Comparison of ENCODE assay signal across 14 cellular contexts in the genomic region with DNA sequence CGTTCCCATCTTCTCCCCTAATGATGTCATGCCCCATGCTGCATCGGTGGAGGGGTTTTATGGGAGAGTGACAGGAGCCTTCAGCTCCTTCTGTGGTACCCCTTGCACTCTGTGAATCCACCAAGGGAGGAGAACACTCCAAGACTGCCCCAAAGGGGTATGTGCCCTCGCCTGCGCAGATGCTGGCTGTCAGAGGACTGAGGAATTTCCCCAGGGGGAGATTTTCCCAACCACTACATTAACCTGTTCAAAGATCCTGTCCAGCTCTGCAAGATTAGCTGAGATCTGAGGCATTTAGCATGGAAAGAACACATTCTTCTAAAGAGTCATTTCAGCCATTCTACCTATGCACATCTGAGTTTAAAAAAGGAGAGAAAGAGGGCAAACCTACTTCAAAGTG.
DNase-seq lines count a peak whose midpoint lies in the region; ATAC-seq and TF ChIP-seq lines count a peak whose summit lies in the region.
"Had no signal": no experiment of that assay in that cellular context is flagged by ENCODE, and none has a peak within 500 bp of the region (broad histone marks: within the 10 kb centered on the region; RNA-seq: fewer than 3 reads in every experiment).

No MANE protein-coding gene starts in this region.

- TF ChIP-seq POLR2A in IMR-90 (IDR thresholded peaks at IDR 0.05; ENCODE audit: low read depth, low read length) (no peak), vagina (IDR thresholded peaks at IDR 0.05) (no peak)

- TF ChIP-seq CTCF in IMR-90 (conservative IDR thresholded peaks at IDR 0.05; ENCODE audit: low read depth, low read length) (no peak), neural crest cell (conservative IDR thresholded peaks at IDR 0.05) (no peak), vagina (IDR thresholded peaks at IDR 0.05) (no peak)

- intact Hi-C loops in IMR-90 (cut with micrococcal nuclease), result loop anchor here (10.0 kb wide), 1 partner anchor 109 kb away; no protein-coding TSS in a partner anchor
- intact Hi-C loops in vagina (cut with DNase I), result no loop called here
- intact Hi-C loops in Right ventricle myocardium inferior (cut with DNase I), result no loop called here

- TF ChIP-seq RAD21 in IMR-90 (IDR thresholded peaks at IDR 0.05; ENCODE audit: low read length), result no peak

- no peaks in the 10 kb centered on the region for H3K36me3 Mint-ChIP-seq in neural crest cell (ENCODE audit: low read depth)

- no peak overlapping the region for H3K56ac ChIP-seq in IMR-90 (ENCODE audit: extremely low read depth, insufficient read depth, low read length)

- POLR2A ChIA-PET in IMR-90 (lab: Charles Lee; ENCODE audit: unreplicated experiment), result no interaction called here

- peak overlapping the region; percentile 30 for H3K27ac Mint-ChIP-seq in neural crest cell (ENCODE audit: unreplicated experiment)

- H3K23ac ChIP-seq in IMR-90 (ENCODE audit: low read depth, low read length), result 0 out of 2 replicates have a peak overlapping the region, but pooled peaks have one; percentile 17

- peaks cover 44% of the 10 kb centered on the region for H3K4me1 Mint-ChIP-seq in neural crest cell

- H3K4me1 ChIP-seq in IMR-90 (ENCODE audit: control insufficient read depth, insufficient read depth, low read length) (peaks cover 13% of the 10 kb centered on the region), ectodermal cell (ENCODE audit: control insufficient read depth, insufficient read depth, low read length) (peaks cover 47% of the 10 kb centered on the region), vagina (peaks cover 25% of the 10 kb centered on the region)

- H3K27ac ChIP-seq in IMR-90 (ENCODE audit: insufficient read depth, low read length), result no peak overlapping the region
- H3K27ac ChIP-seq in ectodermal cell (ENCODE audit: insufficient read depth, low read depth, low read length, poor library complexity, severe bottlenecking), result peak overlapping the region; percentile 92
- H3K27ac ChIP-seq in vagina, result no peak overlapping the region

- H2BK120ac ChIP-seq in IMR-90 (ENCODE audit: low read depth, low read length), result peak overlapping the region; percentile 58

- no peaks in the 10 kb centered on the region for H4K20me1 ChIP-seq in IMR-90 (ENCODE audit: insufficient read depth, low read length)

- CTCF ChIA-PET in IMR-90 (lab: Yijun Ruan, JAX), result interaction anchor here (1.0 kb wide), 1 partner anchor 33 kb away, joined by 3 read pairs; no protein-coding TSS in a partner anchor

- H3K14ac ChIP-seq in IMR-90 (replicated peaks; ENCODE audit: low read depth, low read length), result 0 out of 2 replicates have a peak overlapping the region, but pooled peaks have one; percentile 32

- H2BK15ac ChIP-seq in IMR-90 (ENCODE audit: low read depth, low read length), result no peak overlapping the region

- DNase-seq in IMR-90 (no peak), neural crest cell (ENCODE audit: low read depth, low spot score) (no peak), D341Med (ENCODE audit: low spot score) (no peak), vagina (ENCODE audit: extremely low spot score in 2 of 2) (no peak), Right ventricle myocardium inferior (ENCODE audit: missing footprints) (no peak), KBM-7 (no peak)
- DNase-seq: DMS53, NCI-H1092, NCI-H1694, NCI-H2107, NCI-H446, SK-N-SH had no signal

- H3K4me3 Mint-ChIP-seq in neural crest cell, result no peak overlapping the region

- H3K4me3 ChIP-seq in IMR-90 (ENCODE audit: insufficient read depth, low read depth, low read length), result no peak overlapping the region
- H3K4me3 ChIP-seq in ectodermal cell (ENCODE audit: insufficient read depth, low read depth, low read length), result no peak overlapping the region
- H3K4me3 ChIP-seq in vagina, result no peak overlapping the region
- H3K4me3 ChIP-seq: K562 had no signal

- H3K4ac ChIP-seq in IMR-90 (ENCODE audit: low read depth, low read length), result 0 out of 2 replicates have a peak overlapping the region, but pooled peaks have one; percentile 1

- H3K27me3 ChIP-seq in IMR-90 (ENCODE audit: control insufficient read depth, insufficient read depth, low read length), result no peaks in the 10 kb centered on the region
- no peaks in the 10 kb centered on the region for H3K27me3 ChIP-seq in ectodermal cell (ENCODE audit: control insufficient read depth, insufficient read depth, low read length, poor library complexity, severe bottlenecking)
- H3K27me3 ChIP-seq in vagina, result no peaks in the 10 kb centered on the region

- no peak for ATAC-seq in IMR-90 (ENCODE audit: low read depth)
- ATAC-seq in Right ventricle myocardium inferior, result no peak
- ATAC-seq: K562 had no signal

- dilution Hi-C loops in IMR-90 (cut with HindIII; ENCODE audit: low sequenced_read_pairs, unreplicated experiment), result no loop called here

- H3K36me3 ChIP-seq in IMR-90 (ENCODE audit: control insufficient read depth, insufficient read depth, low read length) (no peaks in the 10 kb centered on the region), ectodermal cell (ENCODE audit: control insufficient read depth, insufficient read depth, low read length) (no peaks in the 10 kb centered on the region), vagina (no peaks in the 10 kb centered on the region)

- in situ Hi-C loops in IMR-90 (cut with MboI; ENCODE audit: low sequenced_read_pairs) (no loop called here), KBM-7 (cut with MboI; ENCODE audit: low pct_unique_long_range_greater_than_20kb, low sequenced_read_pairs) (no loop called here)

- H2BK5ac ChIP-seq in IMR-90 (ENCODE audit: low read depth, low read length, poor library complexity, severe bottlenecking), result no peak overlapping the region

- H3K18ac ChIP-seq in IMR-90 (ENCODE audit: low read depth, low read length), result no peak overlapping the region

- H4K5ac ChIP-seq in IMR-90 (ENCODE audit: low read depth, low read length), result no peak overlapping the region

- no peak overlapping the region for H3K4me2 ChIP-seq in IMR-90 (ENCODE audit: low read depth, low read length)

- H2AK5ac ChIP-seq in IMR-90 (ENCODE audit: low read depth, low read length), result peak overlapping the region; percentile 72

- H3K9me1 ChIP-seq in IMR-90 (ENCODE audit: insufficient read depth, low read length), result peaks cover 9% of the 10 kb centered on the region

- BruUV-seq in IMR-90 (replicated peaks; lab: Mats Ljungman, UMichigan), result no TSS peak

- no peak overlapping the region; a peak in 1 of 4 replicates for H4K8ac ChIP-seq in IMR-90 (ENCODE audit: low read depth in 2 of 2, low read length in 2 of 2)

- no peaks in the 10 kb centered on the region for H3K79me1 ChIP-seq in IMR-90 (ENCODE audit: low read depth in 1 of 2, low read length in 2 of 2)

- H3K9ac ChIP-seq in IMR-90 (ENCODE audit: low read depth, low read length), result no peak overlapping the region

- H3K9me3 ChIP-seq in IMR-90 (ENCODE audit: control insufficient read depth, insufficient read depth, low read length) (no peaks in the 10 kb centered on the region), ectodermal cell (ENCODE audit: control insufficient read depth, low read length) (no peaks in the 10 kb centered on the region), vagina (no peaks in the 10 kb centered on the region)
- H3K9me3 ChIP-seq: SK-N-SH had no signal

- no CpG with 5 or more reads among the region's 4 CpGs for WGBS in IMR-90 (ENCODE audit: extremely low coverage in 2 of 2, insufficient read length in 1 of 2), 2 experiments
- 94 to 95% methylated on average over 3 to 4 of the region's 4 CpGs for WGBS in ectodermal cell, 2 experiments

- no peak overlapping the region for H2AK9ac ChIP-seq in IMR-90 (replicated peaks; ENCODE audit: low read depth, low read length, poor library complexity)

- no peaks in the 10 kb centered on the region for H3K27me3 Mint-ChIP-seq in neural crest cell (ENCODE audit: low read depth)

- no peaks in the 10 kb centered on the region for H3K9me3 Mint-ChIP-seq in neural crest cell

- peak overlapping the region; percentile 46; the same call in 1 of the 2 replicates for H2BK20ac ChIP-seq in IMR-90 (ENCODE audit: low read depth, low read length)

- no peak overlapping the region for H2AFZ ChIP-seq in IMR-90 (replicated peaks; ENCODE audit: low read length, poor library complexity)

- peak overlapping the region; percentile 33 for H4K91ac ChIP-seq in IMR-90 (ENCODE audit: insufficient read depth, low read depth, low read length)

TF ChIP-seq in IMR-90, 13 proteins besides CTCF, POLR2A, EP300 and RAD21:
- TF ChIP-seq MXI1 (IDR thresholded peaks at IDR 0.05; ENCODE audit: borderline replicate concordance, low read depth, low read length) (no peak), RFX5 (IDR thresholded peaks at IDR 0.05; ENCODE audit: low read depth, low read length) (no peak), CHD1 (IDR thresholded peaks at IDR 0.05; ENCODE audit: low read depth, low read length) (no peak), MAFK (IDR thresholded peaks at IDR 0.05; ENCODE audit: low read depth, low read length) (no peak), SMC3 (IDR thresholded peaks at IDR 0.05; ENCODE audit: low read depth, low read length) (no peak), NFE2L2 (IDR thresholded peaks at IDR 0.05; ENCODE audit: low read depth, low read length) (no peak), FOS (IDR thresholded peaks at IDR 0.05; ENCODE audit: low read depth, low read length) (no peak), BHLHE40 (IDR thresholded peaks at IDR 0.05; ENCODE audit: low read depth, low read length) (no peak), MAZ (IDR thresholded peaks at IDR 0.05; ENCODE audit: borderline replicate concordance, low read depth, low read length) (no peak), RCOR1 (IDR thresholded peaks at IDR 0.05; ENCODE audit: insufficient replicate concordance, low read length) (no peak)
- TF ChIP-seq, protein P1, sequence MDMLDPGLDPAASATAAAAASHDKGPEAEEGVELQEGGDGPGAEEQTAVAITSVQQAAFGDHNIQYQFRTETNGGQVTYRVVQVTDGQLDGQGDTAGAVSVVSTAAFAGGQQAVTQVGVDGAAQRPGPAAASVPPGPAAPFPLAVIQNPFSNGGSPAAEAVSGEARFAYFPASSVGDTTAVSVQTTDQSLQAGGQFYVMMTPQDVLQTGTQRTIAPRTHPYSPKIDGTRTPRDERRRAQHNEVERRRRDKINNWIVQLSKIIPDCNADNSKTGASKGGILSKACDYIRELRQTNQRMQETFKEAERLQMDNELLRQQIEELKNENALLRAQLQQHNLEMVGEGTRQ (IDR thresholded peaks at IDR 0.05; ENCODE audit: low read depth, low read length), result no peak
- TF ChIP-seq, protein P2, sequence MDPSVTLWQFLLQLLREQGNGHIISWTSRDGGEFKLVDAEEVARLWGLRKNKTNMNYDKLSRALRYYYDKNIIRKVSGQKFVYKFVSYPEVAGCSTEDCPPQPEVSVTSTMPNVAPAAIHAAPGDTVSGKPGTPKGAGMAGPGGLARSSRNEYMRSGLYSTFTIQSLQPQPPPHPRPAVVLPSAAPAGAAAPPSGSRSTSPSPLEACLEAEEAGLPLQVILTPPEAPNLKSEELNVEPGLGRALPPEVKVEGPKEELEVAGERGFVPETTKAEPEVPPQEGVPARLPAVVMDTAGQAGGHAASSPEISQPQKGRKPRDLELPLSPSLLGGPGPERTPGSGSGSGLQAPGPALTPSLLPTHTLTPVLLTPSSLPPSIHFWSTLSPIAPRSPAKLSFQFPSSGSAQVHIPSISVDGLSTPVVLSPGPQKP (IDR thresholded peaks at IDR 0.05; ENCODE audit: borderline replicate concordance, low read depth, low read length), result no peak
TF ChIP-seq in IMR-90: peak in this region for 0.
